In the genomic region with DNA sequence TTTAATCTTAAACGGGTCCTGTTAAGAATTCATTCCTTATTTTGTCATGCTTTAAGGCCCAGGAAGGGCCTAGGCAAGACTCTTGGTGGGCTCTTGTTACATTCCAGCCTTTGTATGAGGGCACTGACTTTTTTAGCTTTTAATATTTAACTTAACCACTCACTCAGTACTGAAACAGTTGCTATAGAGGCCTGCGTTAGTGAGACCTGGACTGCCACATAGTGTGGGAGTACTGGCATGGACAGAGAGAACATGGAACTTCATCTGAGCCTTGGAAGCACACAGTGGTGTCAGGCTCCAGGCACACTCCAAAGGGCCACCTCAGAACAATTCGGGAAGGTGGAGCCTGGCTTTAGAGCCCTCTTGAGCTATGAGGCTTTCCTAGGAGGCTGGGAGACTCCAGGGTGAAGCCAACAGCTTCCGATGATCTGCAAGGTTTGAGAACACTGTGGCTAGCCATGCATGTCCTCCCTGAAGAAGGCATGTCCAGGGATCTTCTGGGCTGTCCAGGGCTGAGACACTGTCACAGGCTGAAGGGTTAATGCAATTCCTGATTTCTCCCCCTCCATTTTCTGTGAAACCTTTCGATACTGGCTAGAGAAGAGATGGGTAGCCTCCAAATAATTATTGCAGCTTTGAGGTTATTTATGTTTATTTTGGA, we compare ENCODE assay signal across 12 cellular contexts.
"Had no signal": no experiment of that assay in that cellular context is flagged by ENCODE, and none has a peak within 500 bp of the region (broad histone marks: within the 10 kb centered on the region; RNA-seq: fewer than 3 reads in every experiment).

No MANE protein-coding gene starts in this region.

- ATAC-seq: gastroesophageal sphincter; psoas muscle; stimulated activated naive CD8-positive, alpha-beta T cell treated with anti-CD3 and anti-CD28 coated beads, Interleukin-15, amount 100 ng/mL, for 72 hours; WTC11 had no signal

- FAIRE-seq: urothelium cell line had no signal

- H3K27ac ChIP-seq: adrenal gland, gastroesophageal sphincter, psoas muscle, testis had no signal

- DNase-seq: activated CD4-positive, alpha-beta T cell treated with anti-CD3 and anti-CD28 coated beads, Interleukin-2, amount 10 ng/mL, durations not matched to agents 24 days and 14 days; activated naive CD4-positive, alpha-beta T cell treated with anti-CD3 and anti-CD28 coated beads, Interleukin-2, amount 50 U/mL, for 16 hours; adrenal gland; caudate nucleus; effector memory CD4-positive, alpha-beta T cell; psoas muscle; stimulated activated CD4-positive, alpha-beta T cell treated with anti-CD3 and anti-CD28 coated beads, Interleukin-4, amount 100 ng/mL, for 4 hours; stimulated activated naive CD8-positive, alpha-beta T cell treated with anti-CD3 and anti-CD28 coated beads, Interleukin-15, amount 100 ng/mL, for 72 hours; testis had no signal

- H3K27me3 ChIP-seq: adrenal gland, gastroesophageal sphincter, testis had no signal

- H3K4me3 ChIP-seq: adrenal gland, gastroesophageal sphincter, psoas muscle, testis had no signal

- H3K4me1 ChIP-seq: adrenal gland, testis had no signal

- H3K36me3 ChIP-seq: adrenal gland, gastroesophageal sphincter had no signal

- H3K9me3 ChIP-seq: adrenal gland, gastroesophageal sphincter, psoas muscle, testis had no signal
